In the genomic region with DNA sequence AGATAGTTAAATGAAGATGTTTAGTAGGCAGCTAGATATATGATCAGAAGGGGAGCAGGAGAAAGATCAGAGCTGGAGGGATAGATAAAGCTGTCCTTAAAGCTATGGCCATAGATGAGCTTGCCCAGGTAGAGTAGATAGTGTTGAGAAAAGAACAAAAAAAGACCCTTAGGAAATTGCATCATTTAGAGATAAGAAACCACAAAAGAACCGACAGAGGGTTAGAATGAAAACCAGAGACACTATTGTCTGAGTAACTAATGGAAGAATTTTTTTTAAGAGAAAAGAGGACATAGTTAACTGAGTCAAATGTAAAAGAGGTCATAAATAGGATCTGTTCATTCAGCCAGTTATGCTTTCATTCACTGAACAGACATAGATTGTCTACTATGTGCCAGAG, we compare ENCODE assay signal across 11 cellular contexts.
DNase-seq lines count a peak whose midpoint lies in the region; ATAC-seq lines count a peak whose summit lies in the region.
"Had no signal": no experiment of that assay in that cellular context is flagged by ENCODE, and none has a peak within 500 bp of the region (broad histone marks: within the 10 kb centered on the region; RNA-seq: fewer than 3 reads in every experiment).

No MANE protein-coding gene starts in this region.

- peak; percentile 54 for DNase-seq in activated CD4-positive, alpha-beta T cell treated with anti-CD3 and anti-CD28 coated beads, Interleukin-2, amount 10 ng/mL, durations not matched to agents 24 days and 14 days
- no peak for DNase-seq in activated CD4-positive, alpha-beta T cell treated with anti-CD3 and anti-CD28 coated beads, Interleukin-2, amount 50 U/mL, for 48 hours
- DNase-seq in activated T-helper 1 cell treated with anti-CD3 and anti-CD28 coated beads, Interleukin-12 subunit alpha, Interleukin-12 subunit beta, Interleukin-2, Interleukin-4 antibody, amounts not matched to agents 30 ng/mL and 10 ng/mL and 1 ng/mL, durations not matched to agents 14 hours and 24 hours and 36 hours (ENCODE audit: low spot score), result no peak
- DNase-seq in stimulated activated effector memory CD8-positive, alpha-beta T cell treated with anti-CD3 and anti-CD28 coated beads, Interleukin-12 subunit alpha, Interleukin-12 subunit beta, amount 100 ng/mL, for 72 hours (ENCODE audit: low spot score in 2 of 2), result no peak
- DNase-seq in activated effector memory CD4-positive, alpha-beta T cell treated with anti-CD3 and anti-CD28 coated beads, Interleukin-2, amount 50 U/mL, for 16 hours, result no peak
- DNase-seq in SKM-1 treated with dmso at 0.1 percent for 144 hours (lab: John Stamatoyannopoulos, UW; ENCODE audit: unreplicated experiment) (no peak), NCI-H446 treated with DMSO at 0.1 percent for 48 hours (lab: John Stamatoyannopoulos, UW) (no peak)

- peaks cover 5% of the 10 kb centered on the region for H3K9me3 Mint-ChIP-seq in activated CD4-positive, alpha-beta T cell treated with anti-CD3 and anti-CD28 coated beads, Interleukin-2, amount 10 ng/mL, durations not matched to agents 24 days and 14 days
- H3K9me3 Mint-ChIP-seq in activated T-helper 1 cell treated with anti-CD3 and anti-CD28 coated beads, Interleukin-12 subunit alpha, Interleukin-12 subunit beta, Interleukin-2, Interleukin-4 antibody, amounts not matched to agents 30 ng/mL and 10 ng/mL and 1 ng/mL, durations not matched to agents 14 hours and 24 hours and 36 hours, result peaks cover 7% of the 10 kb centered on the region
- H3K9me3 Mint-ChIP-seq in stimulated activated effector memory CD8-positive, alpha-beta T cell treated with anti-CD3 and anti-CD28 coated beads, Interleukin-12 subunit alpha, Interleukin-12 subunit beta, amount 100 ng/mL, for 72 hours, result peaks cover 6% of the 10 kb centered on the region
- H3K9me3 Mint-ChIP-seq: nephron had no signal

- H3K36me3 Mint-ChIP-seq in activated CD4-positive, alpha-beta T cell treated with anti-CD3 and anti-CD28 coated beads, Interleukin-2, amount 10 ng/mL, durations not matched to agents 24 days and 14 days (ENCODE audit: low read depth), result peaks cover 5% of the 10 kb centered on the region
- peaks cover 5% of the 10 kb centered on the region for H3K36me3 Mint-ChIP-seq in activated T-helper 1 cell treated with anti-CD3 and anti-CD28 coated beads, Interleukin-12 subunit alpha, Interleukin-12 subunit beta, Interleukin-2, Interleukin-4 antibody, amounts not matched to agents 30 ng/mL and 10 ng/mL and 1 ng/mL, durations not matched to agents 14 hours and 24 hours and 36 hours (ENCODE audit: low read depth)
- peaks cover 11% of the 10 kb centered on the region for H3K36me3 Mint-ChIP-seq in stimulated activated effector memory CD8-positive, alpha-beta T cell treated with anti-CD3 and anti-CD28 coated beads, Interleukin-12 subunit alpha, Interleukin-12 subunit beta, amount 100 ng/mL, for 72 hours

- H3K27ac Mint-ChIP-seq in activated CD4-positive, alpha-beta T cell treated with anti-CD3 and anti-CD28 coated beads, Interleukin-2, amount 10 ng/mL, durations not matched to agents 24 days and 14 days, result peak overlapping the region; percentile 76
- H3K27ac Mint-ChIP-seq in activated T-helper 1 cell treated with anti-CD3 and anti-CD28 coated beads, Interleukin-12 subunit alpha, Interleukin-12 subunit beta, Interleukin-2, Interleukin-4 antibody, amounts not matched to agents 30 ng/mL and 10 ng/mL and 1 ng/mL, durations not matched to agents 14 hours and 24 hours and 36 hours, result peak overlapping the region; percentile 75
- H3K27ac Mint-ChIP-seq in stimulated activated effector memory CD8-positive, alpha-beta T cell treated with anti-CD3 and anti-CD28 coated beads, Interleukin-12 subunit alpha, Interleukin-12 subunit beta, amount 100 ng/mL, for 72 hours, result peak overlapping the region; percentile 95
- H3K27ac Mint-ChIP-seq: nephron had no signal

- peak; percentile 53 for ATAC-seq in HG03565 (IDR thresholded peaks at IDR 0.05; ENCODE audit: unreplicated experiment)
- ATAC-seq in stimulated activated effector memory CD8-positive, alpha-beta T cell treated with anti-CD3 and anti-CD28 coated beads, Interleukin-12 subunit alpha, Interleukin-12 subunit beta, amount 100 ng/mL, for 72 hours, result peak; percentile 81
- ATAC-seq: A549, esophagus mucosa had no signal

- peaks cover 56% of the 10 kb centered on the region for H3K4me1 Mint-ChIP-seq in activated CD4-positive, alpha-beta T cell treated with anti-CD3 and anti-CD28 coated beads, Interleukin-2, amount 10 ng/mL, durations not matched to agents 24 days and 14 days
- peaks cover 78% of the 10 kb centered on the region for H3K4me1 Mint-ChIP-seq in activated T-helper 1 cell treated with anti-CD3 and anti-CD28 coated beads, Interleukin-12 subunit alpha, Interleukin-12 subunit beta, Interleukin-2, Interleukin-4 antibody, amounts not matched to agents 30 ng/mL and 10 ng/mL and 1 ng/mL, durations not matched to agents 14 hours and 24 hours and 36 hours (ENCODE audit: low read depth)
- peaks cover 77% of the 10 kb centered on the region for H3K4me1 Mint-ChIP-seq in stimulated activated effector memory CD8-positive, alpha-beta T cell treated with anti-CD3 and anti-CD28 coated beads, Interleukin-12 subunit alpha, Interleukin-12 subunit beta, amount 100 ng/mL, for 72 hours
- H3K4me1 Mint-ChIP-seq: nephron had no signal

- peak overlapping the region; percentile 22 for H3K4me3 Mint-ChIP-seq in activated CD4-positive, alpha-beta T cell treated with anti-CD3 and anti-CD28 coated beads, Interleukin-2, amount 10 ng/mL, durations not matched to agents 24 days and 14 days
- peak overlapping the region; percentile 23 for H3K4me3 Mint-ChIP-seq in activated T-helper 1 cell treated with anti-CD3 and anti-CD28 coated beads, Interleukin-12 subunit alpha, Interleukin-12 subunit beta, Interleukin-2, Interleukin-4 antibody, amounts not matched to agents 30 ng/mL and 10 ng/mL and 1 ng/mL, durations not matched to agents 14 hours and 24 hours and 36 hours
- H3K4me3 Mint-ChIP-seq in stimulated activated effector memory CD8-positive, alpha-beta T cell treated with anti-CD3 and anti-CD28 coated beads, Interleukin-12 subunit alpha, Interleukin-12 subunit beta, amount 100 ng/mL, for 72 hours, result peak overlapping the region; percentile 70
- H3K4me3 Mint-ChIP-seq: nephron had no signal

- intact Hi-C loops in activated CD4-positive, alpha-beta T cell treated with anti-CD3 and anti-CD28 coated beads, Interleukin-2, amount 10 ng/mL, durations not matched to agents 24 days and 14 days (cut with micrococcal nuclease), result loop anchor here (1.0 to 2.0 kb wide), 2 partner anchors 16 to 42 kb away; no protein-coding TSS in a partner anchor
- intact Hi-C loops in activated T-helper 1 cell treated with anti-CD3 and anti-CD28 coated beads, Interleukin-12 subunit alpha, Interleukin-12 subunit beta, Interleukin-2, Interleukin-4 antibody, amounts not matched to agents 30 ng/mL and 10 ng/mL and 1 ng/mL, durations not matched to agents 14 hours and 24 hours and 36 hours (cut with micrococcal nuclease), result no loop called here

- no peaks in the 10 kb centered on the region for H3K27me3 Mint-ChIP-seq in activated CD4-positive, alpha-beta T cell treated with anti-CD3 and anti-CD28 coated beads, Interleukin-2, amount 10 ng/mL, durations not matched to agents 24 days and 14 days
- H3K27me3 Mint-ChIP-seq in activated T-helper 1 cell treated with anti-CD3 and anti-CD28 coated beads, Interleukin-12 subunit alpha, Interleukin-12 subunit beta, Interleukin-2, Interleukin-4 antibody, amounts not matched to agents 30 ng/mL and 10 ng/mL and 1 ng/mL, durations not matched to agents 14 hours and 24 hours and 36 hours (ENCODE audit: insufficient read depth), result no peaks in the 10 kb centered on the region
